Comparison of ENCODE assay signal across 1 cellular context in the genomic region with DNA sequence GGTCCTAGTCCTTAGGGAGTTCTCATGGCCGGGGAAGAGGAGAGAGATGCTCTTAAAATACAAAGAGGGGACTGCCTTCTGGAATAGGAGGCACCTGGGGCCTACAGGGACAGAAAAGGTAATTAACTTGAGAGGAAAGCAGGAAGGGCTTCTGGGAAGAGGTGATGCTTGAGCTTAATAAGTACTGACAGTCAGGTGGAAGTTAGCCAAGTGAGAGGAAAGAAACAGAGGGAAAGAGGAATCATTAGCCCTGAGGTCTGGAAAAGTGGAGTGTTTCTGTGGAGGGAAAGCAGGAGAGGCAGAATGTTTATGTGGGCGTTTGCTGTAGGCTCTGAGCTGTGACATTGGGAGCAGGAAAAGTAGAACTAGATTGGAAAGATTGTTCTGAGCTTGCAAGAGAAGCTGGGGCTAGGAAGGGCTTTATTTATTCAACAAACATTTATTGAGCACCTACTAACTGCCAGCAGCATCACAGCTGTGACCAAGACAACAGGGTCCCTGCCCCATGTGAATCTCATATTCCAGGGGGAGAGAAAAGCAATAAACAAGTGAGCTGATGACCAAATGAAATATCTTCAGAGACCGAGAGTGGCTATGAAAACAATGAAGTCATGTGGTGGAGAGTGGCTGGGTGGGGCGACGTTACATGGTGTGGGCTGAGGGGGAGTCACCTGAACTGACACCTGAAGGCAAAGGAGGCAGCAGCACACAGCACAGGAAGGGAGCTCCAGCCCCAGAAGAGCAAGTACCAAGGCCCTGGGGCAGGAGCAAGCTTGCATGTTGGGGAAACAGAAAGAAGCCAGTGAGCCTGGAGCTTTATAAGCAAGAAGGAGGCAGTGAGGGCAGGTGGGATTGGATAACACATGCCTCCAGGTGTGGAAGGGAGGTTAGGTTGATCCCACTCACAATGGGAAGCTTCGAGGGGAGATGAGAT.
TF ChIP-seq lines count a peak whose summit lies in the region.

No MANE protein-coding gene starts in this region.

TF ChIP-seq in WTC11, 78 proteins besides CTCF, POLR2A, EP300 and RAD21 (continued from another document):
- TF ChIP-seq, protein P1, sequence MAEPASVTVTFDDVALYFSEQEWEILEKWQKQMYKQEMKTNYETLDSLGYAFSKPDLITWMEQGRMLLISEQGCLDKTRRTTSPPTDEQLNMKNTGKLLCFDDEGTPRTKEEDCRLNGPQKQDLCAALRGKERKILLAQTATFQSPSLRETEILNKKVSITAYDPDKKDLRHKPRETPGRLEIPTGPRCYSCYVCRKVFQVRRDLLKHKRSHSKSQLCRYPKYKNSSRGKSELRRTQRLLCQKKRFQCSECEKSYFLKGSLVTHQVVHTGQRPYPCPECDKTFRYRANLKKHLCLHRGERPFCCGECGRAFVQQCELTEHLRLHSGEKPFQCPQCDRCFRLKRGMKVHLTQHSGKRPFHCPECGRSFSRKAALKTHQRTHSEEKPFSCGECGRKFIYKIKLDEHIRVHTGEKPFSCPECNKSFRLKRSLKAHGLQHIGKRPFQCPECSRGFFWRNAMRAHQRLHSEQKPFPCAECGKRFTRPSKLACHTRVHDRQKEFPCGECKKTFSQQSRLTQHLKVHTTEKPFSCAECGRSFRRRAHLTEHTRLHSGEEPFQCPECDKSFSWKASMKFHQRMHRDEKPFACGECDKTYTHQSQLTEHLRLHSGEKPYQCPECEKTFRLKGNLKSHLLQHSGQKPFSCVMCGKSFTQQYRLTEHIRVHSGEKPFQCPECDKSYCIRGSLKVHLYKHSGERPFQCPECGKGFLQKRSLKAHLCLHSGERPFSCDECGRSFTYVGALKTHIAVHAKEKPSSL (CRISPR knock-in tag; conservative IDR thresholded peaks at IDR 0.05): no peak
- TF ChIP-seq, protein P2, sequence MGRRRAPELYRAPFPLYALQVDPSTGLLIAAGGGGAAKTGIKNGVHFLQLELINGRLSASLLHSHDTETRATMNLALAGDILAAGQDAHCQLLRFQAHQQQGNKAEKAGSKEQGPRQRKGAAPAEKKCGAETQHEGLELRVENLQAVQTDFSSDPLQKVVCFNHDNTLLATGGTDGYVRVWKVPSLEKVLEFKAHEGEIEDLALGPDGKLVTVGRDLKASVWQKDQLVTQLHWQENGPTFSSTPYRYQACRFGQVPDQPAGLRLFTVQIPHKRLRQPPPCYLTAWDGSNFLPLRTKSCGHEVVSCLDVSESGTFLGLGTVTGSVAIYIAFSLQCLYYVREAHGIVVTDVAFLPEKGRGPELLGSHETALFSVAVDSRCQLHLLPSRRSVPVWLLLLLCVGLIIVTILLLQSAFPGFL (CRISPR knock-in tag; IDR thresholded peaks at IDR 0.05; ENCODE audit: borderline replicate concordance): no peak
- TF ChIP-seq ZNF263 (CRISPR knock-in tag; IDR thresholded peaks at IDR 0.05; ENCODE audit: low read depth) (no peak), MYBL2 (CRISPR knock-in tag; IDR thresholded peaks at IDR 0.05) (no peak), ZNF671 (CRISPR knock-in tag; IDR thresholded peaks at IDR 0.05) (no peak), KAT7 (CRISPR knock-in tag; IDR thresholded peaks at IDR 0.05; ENCODE audit: borderline replicate concordance) (no peak), SMAD3 (CRISPR knock-in tag; IDR thresholded peaks at IDR 0.05; ENCODE audit: borderline replicate concordance) (no peak), TP53 (CRISPR knock-in tag; IDR thresholded peaks at IDR 0.05) (no peak), ATF1 (CRISPR knock-in tag; IDR thresholded peaks at IDR 0.05) (no peak)
- TF ChIP-seq, protein P3, sequence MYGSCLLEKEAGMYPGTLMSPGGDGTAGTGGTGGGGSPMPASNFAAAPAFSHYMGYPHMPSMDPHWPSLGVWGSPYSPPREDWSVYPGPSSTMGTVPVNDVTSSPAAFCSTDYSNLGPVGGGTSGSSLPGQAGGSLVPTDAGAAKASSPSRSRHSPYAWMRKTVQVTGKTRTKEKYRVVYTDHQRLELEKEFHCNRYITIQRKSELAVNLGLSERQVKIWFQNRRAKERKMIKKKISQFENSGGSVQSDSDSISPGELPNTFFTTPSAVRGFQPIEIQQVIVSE (CRISPR knock-in tag; IDR thresholded peaks at IDR 0.05; ENCODE audit: borderline replicate concordance): no peak
- TF ChIP-seq, protein P4, sequence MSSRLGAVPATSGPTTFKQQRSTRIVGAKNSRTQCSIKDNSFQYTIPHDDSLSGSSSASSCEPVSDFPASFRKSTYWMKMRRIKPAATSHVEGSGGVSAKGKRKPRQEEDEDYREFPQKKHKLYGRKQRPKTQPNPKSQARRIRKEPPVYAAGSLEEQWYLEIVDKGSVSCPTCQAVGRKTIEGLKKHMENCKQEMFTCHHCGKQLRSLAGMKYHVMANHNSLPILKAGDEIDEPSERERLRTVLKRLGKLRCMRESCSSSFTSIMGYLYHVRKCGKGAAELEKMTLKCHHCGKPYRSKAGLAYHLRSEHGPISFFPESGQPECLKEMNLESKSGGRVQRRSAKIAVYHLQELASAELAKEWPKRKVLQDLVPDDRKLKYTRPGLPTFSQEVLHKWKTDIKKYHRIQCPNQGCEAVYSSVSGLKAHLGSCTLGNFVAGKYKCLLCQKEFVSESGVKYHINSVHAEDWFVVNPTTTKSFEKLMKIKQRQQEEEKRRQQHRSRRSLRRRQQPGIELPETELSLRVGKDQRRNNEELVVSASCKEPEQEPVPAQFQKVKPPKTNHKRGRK (CRISPR knock-in tag; IDR thresholded peaks at IDR 0.05; ENCODE audit: borderline replicate concordance): no peak
- TF ChIP-seq, protein P5, sequence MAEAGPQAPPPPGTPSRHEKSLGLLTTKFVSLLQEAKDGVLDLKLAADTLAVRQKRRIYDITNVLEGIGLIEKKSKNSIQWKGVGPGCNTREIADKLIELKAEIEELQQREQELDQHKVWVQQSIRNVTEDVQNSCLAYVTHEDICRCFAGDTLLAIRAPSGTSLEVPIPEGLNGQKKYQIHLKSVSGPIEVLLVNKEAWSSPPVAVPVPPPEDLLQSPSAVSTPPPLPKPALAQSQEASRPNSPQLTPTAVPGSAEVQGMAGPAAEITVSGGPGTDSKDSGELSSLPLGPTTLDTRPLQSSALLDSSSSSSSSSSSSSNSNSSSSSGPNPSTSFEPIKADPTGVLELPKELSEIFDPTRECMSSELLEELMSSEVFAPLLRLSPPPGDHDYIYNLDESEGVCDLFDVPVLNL (CRISPR knock-in tag; IDR thresholded peaks at IDR 0.05; ENCODE audit: borderline replicate concordance, low read depth): no peak
- TF ChIP-seq, protein P6, sequence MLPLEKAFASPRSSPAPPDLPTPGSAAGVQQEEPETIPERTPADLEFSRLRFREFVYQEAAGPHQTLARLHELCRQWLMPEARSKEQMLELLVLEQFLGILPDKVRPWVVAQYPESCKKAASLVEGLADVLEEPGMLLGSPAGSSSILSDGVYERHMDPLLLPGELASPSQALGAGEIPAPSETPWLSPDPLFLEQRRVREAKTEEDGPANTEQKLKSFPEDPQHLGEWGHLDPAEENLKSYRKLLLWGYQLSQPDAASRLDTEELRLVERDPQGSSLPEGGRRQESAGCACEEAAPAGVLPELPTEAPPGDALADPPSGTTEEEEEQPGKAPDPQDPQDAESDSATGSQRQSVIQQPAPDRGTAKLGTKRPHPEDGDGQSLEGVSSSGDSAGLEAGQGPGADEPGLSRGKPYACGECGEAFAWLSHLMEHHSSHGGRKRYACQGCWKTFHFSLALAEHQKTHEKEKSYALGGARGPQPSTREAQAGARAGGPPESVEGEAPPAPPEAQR (CRISPR knock-in tag; IDR thresholded peaks at IDR 0.05): no peak
